In the genomic region with DNA sequence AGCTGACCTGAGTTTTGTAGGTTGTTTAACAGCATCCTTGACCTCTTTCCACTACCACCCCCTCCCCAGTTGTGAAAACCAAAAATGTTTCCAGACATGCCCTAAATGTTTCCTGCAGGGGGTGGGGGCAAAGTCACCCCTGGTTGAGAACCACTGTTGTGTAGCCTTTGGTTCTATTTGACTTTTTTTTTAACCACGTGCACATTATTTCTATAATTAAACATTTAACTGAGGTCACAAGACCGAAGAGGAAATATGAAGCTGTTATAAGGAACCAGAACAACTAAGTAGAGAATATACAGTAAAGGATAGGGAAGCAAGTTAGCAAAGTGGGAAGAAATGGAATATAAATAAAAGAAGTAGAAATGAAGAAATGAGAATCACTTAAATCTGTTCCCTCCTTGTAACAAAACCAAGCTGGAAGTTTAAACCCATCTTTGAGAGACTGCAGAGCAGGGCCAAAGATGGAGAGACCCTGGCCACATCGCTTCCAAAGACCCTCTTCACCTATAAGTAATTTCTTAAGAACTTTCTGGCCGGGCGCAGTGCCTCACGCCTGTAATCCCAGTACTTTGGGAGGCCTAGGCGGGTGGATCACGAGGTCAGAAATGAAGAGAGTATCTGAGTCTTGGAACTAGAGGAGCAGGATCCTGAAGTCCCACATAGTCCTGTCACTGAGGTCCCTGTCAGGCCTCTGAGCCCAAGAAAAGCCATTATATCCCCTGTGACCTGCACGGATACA, we compare ENCODE assay signal across 16 cellular contexts. TPM values are rescaled to one million over a fixed set of nuclear protein-coding genes. Genes with fewer than 3 reads are reported as not detected.
A peak's percentile ranks its signal among the peaks of the same experiment; 100 is the strongest.
DNase-seq lines count a peak whose midpoint lies in the region; ATAC-seq and TF ChIP-seq lines count a peak whose summit lies in the region.
"Had no signal": no experiment of that assay in that cellular context is flagged by ENCODE, and none has a peak within 500 bp of the region (broad histone marks: within the 10 kb centered on the region; RNA-seq: fewer than 3 reads in every experiment).

No MANE protein-coding gene starts in this region.

- no peak overlapping the region for H3K4me3 Mint-ChIP-seq in T-cell
- peak overlapping the region; percentile 75 for H3K4me3 Mint-ChIP-seq in memory B cell

- H3K4me3 ChIP-seq in heart right ventricle (no peak overlapping the region), right cardiac atrium (ENCODE audit: low read length) (no peak overlapping the region), tibial nerve (no peak overlapping the region)
- H3K4me3 ChIP-seq: breast epithelium had no signal

- H3K27ac ChIP-seq in heart right ventricle (peak overlapping the region in 3 of 10 donors; percentile 9 to 65 (median 19)), right cardiac atrium (ENCODE audit: low read length) (no peak overlapping the region), tibial nerve (peak overlapping the region in 3 of 4 donors; percentile 47 to 67 (median 61))
- H3K27ac ChIP-seq: breast epithelium had no signal

- CTCF ChIA-PET in T-cell (lab: Charles Lee) = interaction anchor here in 1 of 2 donors (1.0 kb wide), 1 partner anchor 25 kb away, joined by 3 read pairs; no protein-coding TSS in a partner anchor

- H3K27me3 Mint-ChIP-seq in T-cell = no peaks in the 10 kb centered on the region
- H3K27me3 Mint-ChIP-seq in memory B cell = no peaks in the 10 kb centered on the region

- H3K36me3 Mint-ChIP-seq in T-cell = peaks cover 9% of the 10 kb centered on the region
- peaks cover 5% of the 10 kb centered on the region for H3K36me3 Mint-ChIP-seq in memory B cell

- POLR2A ChIA-PET in T-cell (lab: Charles Lee) = interaction anchor here in 1 of 2 donors (0.6 kb wide), 1 partner anchor 65 kb away, joined by 3 read pairs; no protein-coding TSS in a partner anchor

- DNase-seq in heart right ventricle (no peak), right cardiac atrium (no peak), T-cell (no peak), memory B cell (ENCODE audit: low spot score in 2 of 2) (no peak), tibial nerve (ENCODE audit: low spot score in 2 of 2) (no peak), NCI-H446 treated with DMSO at 0.1 percent for 48 hours (lab: John Stamatoyannopoulos, UW) (no peak)
- DNase-seq: activated CD4-positive, alpha-beta T cell treated with anti-CD3 and anti-CD28 coated beads for 1 hour; DND-41; effector CD8-positive, alpha-beta T cell; NCI-H2171; stimulated activated CD4-positive, alpha-beta T cell treated with anti-CD3 and anti-CD28 coated beads, Interleukin-15, amount 100 ng/mL, for 24 hours; SW 1271 had no signal

- no peaks in the 10 kb centered on the region for H3K27me3 ChIP-seq in heart right ventricle
- no peaks in the 10 kb centered on the region for H3K27me3 ChIP-seq in right cardiac atrium (ENCODE audit: control insufficient read depth, insufficient read depth)
- no peaks in the 10 kb centered on the region for H3K27me3 ChIP-seq in tibial nerve
- H3K27me3 ChIP-seq: breast epithelium had no signal

- H3K9me3 Mint-ChIP-seq in T-cell = no peaks in the 10 kb centered on the region
- no peaks in the 10 kb centered on the region for H3K9me3 Mint-ChIP-seq in memory B cell

- intact Hi-C loops in heart right ventricle (cut with DNase I) = no loop called here
- intact Hi-C loops in right cardiac atrium (cut with DNase I) = no loop called here

- no peak for TF ChIP-seq CTCF in heart right ventricle (IDR thresholded peaks at IDR 0.05)
- TF ChIP-seq CTCF in tibial nerve (IDR thresholded peaks at IDR 0.05) = no peak

- ATAC-seq in heart right ventricle (peak in 6 of 8 donors; percentile 27 to 71 (median 48)), right cardiac atrium (no peak), T-cell (replicated peaks in 1 of 4) (no peak), memory B cell (ENCODE audit: low read depth) (peak; percentile 81), HG02763 (IDR thresholded peaks at IDR 0.05; ENCODE audit: unreplicated experiment) (no peak), HG03520 (IDR thresholded peaks at IDR 0.05; ENCODE audit: unreplicated experiment) (no peak)

- peak in 1 of 2 donors; percentile 33 for TF ChIP-seq EP300 in tibial nerve (IDR thresholded peaks at IDR 0.05)

- no peaks in the 10 kb centered on the region for H3K36me3 ChIP-seq in heart right ventricle
- H3K36me3 ChIP-seq in tibial nerve = peaks cover 0 to 8% (median 0%) of the 10 kb centered on the region in 3 donors
- H3K36me3 ChIP-seq: breast epithelium had no signal

- TF ChIP-seq POLR2A in tibial nerve (IDR thresholded peaks at IDR 0.05) = no peak

- WGBS in heart right ventricle, 2 donors = 76 to 83% methylated on average over 9 of the region's 9 CpGs
- 75% methylated on average over 9 of the region's 9 CpGs for WGBS in right cardiac atrium
- WGBS in tibial nerve, 2 donors = 64 to 69% methylated on average over 9 of the region's 9 CpGs

- peak overlapping the region; percentile 41 to 82 for H3K27ac Mint-ChIP-seq in T-cell
- H3K27ac Mint-ChIP-seq in memory B cell = peak overlapping the region; percentile 89

- H3K4me1 Mint-ChIP-seq in T-cell (peaks cover 47 to 65% (median 52%) of the 10 kb centered on the region in 3 donors), memory B cell (peaks cover 56% of the 10 kb centered on the region)

- H3K4me1 ChIP-seq in heart right ventricle (peaks cover 0 to 59% (median 0%) of the 10 kb centered on the region in 9 donors), right cardiac atrium (ENCODE audit: control insufficient read depth, insufficient read depth, low read length) (no peaks in the 10 kb centered on the region), tibial nerve (peaks cover 0 to 7% (median 2%) of the 10 kb centered on the region in 4 donors)
- H3K4me1 ChIP-seq: breast epithelium had no signal

- H3K9me3 ChIP-seq in heart right ventricle = no peaks in the 10 kb centered on the region
- no peaks in the 10 kb centered on the region for H3K9me3 ChIP-seq in right cardiac atrium (ENCODE audit: control insufficient read depth, low read length)
- H3K9me3 ChIP-seq in tibial nerve = no peaks in the 10 kb centered on the region
- H3K9me3 ChIP-seq: breast epithelium had no signal

RNA-seq across cellular contexts. Expression of gene SIT1, which starts 14.4 kb away (rescaled TPM):
- 1 to 10 TPM in 1 of 10 donors, under 1 TPM in 5, not detected in 4; 0.19 to 3.6 (median 0.33) TPM for total RNA-seq in heart right ventricle
- polyA plus RNA-seq in heart right ventricle = under 1 TPM in 1 of 2 donors, not detected in 1; 0.25 TPM
- total RNA-seq in right cardiac atrium = 1 to 10 TPM in 1 of 4 donors, under 1 TPM in 1, not detected in 2; 0.26 to 1.5 TPM
- polyA plus RNA-seq in right cardiac atrium = 0.14 TPM
- total RNA-seq in T-cell = 10 to 100 TPM; 34.9 to 57.1 (median 51.9) TPM
- under 1 TPM in 1 of 4 donors, not detected in 3; 0.39 TPM for total RNA-seq in tibial nerve
- total RNA-seq: lung microvascular endothelial cell had no signal

RNA-seq across cellular contexts. Expression of gene CD72, which starts 18.1 kb away (rescaled TPM):
- total RNA-seq in heart right ventricle (1 to 10 TPM in 4 of 10 donors, under 1 TPM in 5, not detected in 1; 0.51 to 6.8 (median 0.54) TPM), right cardiac atrium (under 1 TPM; 0.58 to 0.68 (median 0.60) TPM), T-cell (1 to 10 TPM; 2.5 to 9.2 (median 4.9) TPM), tibial nerve (1 to 10 TPM in 3 of 4 donors, not detected in 1; 1.9 to 6.0 (median 3.5) TPM)
- polyA plus RNA-seq in heart right ventricle (under 1 TPM; 0.43 to 0.73 TPM), right cardiac atrium (0.66 TPM)
- total RNA-seq: lung microvascular endothelial cell had no signal

RNA-seq across cellular contexts. Expression of gene RMRP, which starts 21.5 kb away (rescaled TPM):
- over 10,000 TPM in 3 of 10 donors, 1,000 to 10,000 TPM in 7; 3,879 to 14,997 (median 5,788) TPM for total RNA-seq in heart right ventricle
- 100 to 1,000 TPM in 1 of 2 donors, 10 to 100 TPM in 1; 14.9 to 476 TPM for polyA plus RNA-seq in heart right ventricle
- over 10,000 TPM; 19,654 to 22,919 (median 21,195) TPM for total RNA-seq in right cardiac atrium
- polyA plus RNA-seq in right cardiac atrium = 218 TPM
- over 10,000 TPM; 10,537 to 37,987 (median 30,491) TPM for total RNA-seq in T-cell
- total RNA-seq in tibial nerve = 1,000 to 10,000 TPM in 3 of 4 donors, 100 to 1,000 TPM in 1; 649 to 2,915 (median 1,530) TPM

RNA-seq across cellular contexts. Expression of gene CCDC107, which starts 21.8 kb away (rescaled TPM):
- 10 to 100 TPM; 37.9 to 54.0 (median 43.9) TPM for total RNA-seq in heart right ventricle
- polyA plus RNA-seq in heart right ventricle = 100 to 1,000 TPM in 1 of 2 donors, 10 to 100 TPM in 1; 95.3 to 210 TPM
- total RNA-seq in right cardiac atrium = 10 to 100 TPM; 54.7 to 61.6 (median 60.1) TPM
- 75.0 TPM for polyA plus RNA-seq in right cardiac atrium
- total RNA-seq in T-cell = 10 to 100 TPM; 17.7 to 29.8 (median 27.5) TPM
- total RNA-seq in tibial nerve = 10 to 100 TPM; 41.6 to 58.8 (median 47.8) TPM

RNA-seq across cellular contexts. Expression of gene ARHGEF39, which starts 28.7 kb away (rescaled TPM):
- total RNA-seq in heart right ventricle (under 1 TPM in 8 of 10 donors, not detected in 2; 0.09 to 0.85 (median 0.30) TPM), right cardiac atrium (under 1 TPM in 3 of 4 donors, not detected in 1; 0.29 to 0.50 (median 0.34) TPM), T-cell (1 to 10 TPM in 2 of 5 donors, under 1 TPM in 3; 0.12 to 1.3 (median 0.57) TPM), tibial nerve (1 to 10 TPM in 2 of 4 donors, under 1 TPM in 1, not detected in 1; 0.20 to 4.8 (median 1.0) TPM)
- polyA plus RNA-seq in heart right ventricle (1 to 10 TPM in 1 of 2 donors, under 1 TPM in 1; 0.35 to 1.3 TPM), right cardiac atrium (0.52 TPM)

Comparison
In these comparisons a context has a peak if more than half of its experiments do, and no peak if none do; other contexts are left out.
1. ATAC-seq: peak in heart right ventricle (6 of 8) and memory B cell (single experiment); none in right cardiac atrium (0 of 2), T-cell (0 of 4), HG02763 (single experiment) and HG03520 (single experiment).
2. RNA of gene SIT1, which starts 14.4 kb away (total RNA-seq): 34.9 to 57.1 TPM in T-cell; 0.19 to 3.6 TPM in heart right ventricle, 0.26 to 1.5 TPM in right cardiac atrium and 0.39 TPM in tibial nerve; every median in the first group is over 4 times any median in the second.